36 cellular contexts compared by ENCODE assay signal in the genomic region with DNA sequence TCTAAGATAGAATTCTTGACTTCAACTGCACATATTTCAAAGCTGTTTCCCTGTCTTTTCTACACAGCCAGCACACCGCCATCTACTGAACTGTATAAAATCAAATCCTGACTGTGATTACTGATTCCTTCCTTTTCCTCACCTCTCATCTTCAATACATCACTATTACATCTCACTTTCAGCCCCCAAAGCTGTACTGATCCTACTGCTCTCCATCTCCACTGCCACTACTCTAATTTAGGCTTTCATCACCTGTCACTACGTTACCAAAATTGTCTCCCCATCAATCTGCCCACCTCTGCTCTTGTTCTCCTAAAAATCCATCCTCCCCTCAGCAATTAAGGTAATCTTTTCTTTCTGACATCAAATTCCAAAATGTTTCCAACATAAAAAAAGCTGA. TPM values are rescaled to one million over a fixed set of nuclear protein-coding genes. Genes with fewer than 3 reads are reported as not detected.
"Had no signal": no experiment of that assay in that cellular context is flagged by ENCODE, and none has a peak within 500 bp of the region (broad histone marks: within the 10 kb centered on the region; RNA-seq: fewer than 3 reads in every experiment).

No MANE protein-coding gene starts in this region.

- H3K27ac ChIP-seq: brain microvascular endothelial cell, PC-9, RWPE1, VCaP had no signal

- H2AFZ ChIP-seq: PC-9 had no signal

- H3K4me2 ChIP-seq: PC-9 had no signal

- H3K36me3 ChIP-seq: brain microvascular endothelial cell had no signal

- H3K4me3 ChIP-seq: K562, PC-9 had no signal

- ATAC-seq: activated CD8-positive, alpha-beta memory T cell treated with anti-CD3 and anti-CD28 coated beads, Interleukin-2, amount 10 ng/mL, durations not matched to agents 7 days and 5 days; activated T-cell treated with anti-CD3 and anti-CD28 coated beads, Interleukin-2, amount 50 U/mL, for 72 hours; activated T-helper 17 cell treated with anti-CD3 and anti-CD28 coated beads, Interleukin-2, amount 50 U/mL, for 72 hours; K562; Right ventricle myocardium inferior had no signal

- DNase-seq: activated B cell treated with CpG ODN at 0.5 μM for 24 hours; activated CD4-positive, alpha-beta memory T cell treated with anti-CD3 and anti-CD28 coated beads, Interleukin-2, amount 10 ng/mL, durations not matched to agents 7 days and 5 days; activated CD4-positive, alpha-beta T cell treated with anti-CD3 and anti-CD28 coated beads for 4 hours; activated CD4-positive, CD25-positive, alpha-beta regulatory T cell treated with anti-CD3 and anti-CD28 coated beads, Interleukin-2, amount 50 U/mL, for 72 hours; activated CD8-positive, alpha-beta memory T cell treated with anti-CD3 and anti-CD28 coated beads for 24 hours; activated CD8-positive, alpha-beta memory T cell treated with anti-CD3 and anti-CD28 coated beads, Interleukin-2, amount 10 ng/mL, durations not matched to agents 7 days and 5 days; activated CD8-positive, alpha-beta memory T cell treated with anti-CD3 and anti-CD28 coated beads, Interleukin-2, amount 50 U/mL, for 48 hours; activated effector memory CD4-positive, alpha-beta T cell treated with anti-CD3 and anti-CD28 coated beads, Interleukin-2, amount 50 U/mL, for 16 hours; activated naive CD4-positive, alpha-beta T cell; activated naive CD4-positive, alpha-beta T cell treated with anti-CD3 and anti-CD28 coated beads, Interleukin-2, amount 50 U/mL, for 16 hours; activated naive CD8-positive, alpha-beta T cell treated with anti-CD3 and anti-CD28 coated beads for 36 hours; activated T-cell treated with anti-CD3 and anti-CD28 coated beads, Interleukin-2, amount 50 U/mL, for 72 hours; amniotic stem cell; aorta; brain microvascular endothelial cell; NCI-H1105; NCI-H1417 treated with DMSO at 0.1 percent for 48 hours; NCI-H1694; NCI-H1930; NCI-H2081 treated with DMSO at 0.1 percent for 48 hours; NCI-H2171 treated with DMSO at 0.1 percent for 48 hours; NCI-H345; NCI-H524 treated with DMSO at 0.1 percent for 48 hours; PC-9; SW 1271; T-helper 1 cell; T-helper 2 cell; T-helper 9 cell had no signal

RNA-seq across cellular contexts. Expression of a gene that starts 4.5 kb away (rescaled TPM):
- total RNA-seq: activated B cell treated with CpG ODN at 0.5 μM for 24 hours; activated CD4-positive, alpha-beta memory T cell treated with anti-CD3 and anti-CD28 coated beads, Interleukin-2, amount 10 ng/mL, durations not matched to agents 7 days and 5 days; activated CD8-positive, alpha-beta memory T cell treated with anti-CD3 and anti-CD28 coated beads, Interleukin-2, amount 10 ng/mL, durations not matched to agents 7 days and 5 days; activated naive CD8-positive, alpha-beta T cell treated with anti-CD3 and anti-CD28 coated beads for 36 hours; activated T-cell treated with anti-CD3 and anti-CD28 coated beads, Interleukin-2, amount 50 U/mL, for 72 hours; activated T-helper 17 cell treated with anti-CD3 and anti-CD28 coated beads, Interleukin-2, amount 50 U/mL, for 72 hours; chondrocyte; K562; MCF 10A; NCI-H460; Right ventricle myocardium inferior had no signal
